In genomic region chr2:25453199-25453903, GRCh38 we compare ENCODE assay signal across 9 cellular contexts.
A peak's percentile ranks its signal among the peaks of the same experiment; 100 is the strongest.
DNase-seq lines count a peak whose midpoint lies in the region; ATAC-seq and TF ChIP-seq lines count a peak whose summit lies in the region.
"Had no signal": no experiment of that assay in that cellular context is flagged by ENCODE, and none has a peak within 500 bp of the region (broad histone marks: within the 10 kb centered on the region; RNA-seq: fewer than 3 reads in every experiment).

No MANE protein-coding gene starts in this region.

- no peak for TF ChIP-seq CTCF in smooth muscle cell (IDR thresholded peaks at IDR 0.05; ENCODE audit: borderline replicate concordance, insufficient read depth, poor library complexity, severe bottlenecking)

- H3K27ac ChIP-seq in GM23248 (no peak overlapping the region), smooth muscle cell (ENCODE audit: low read depth) (no peak overlapping the region)

- H3K27me3 Mint-ChIP-seq in T-helper 17 cell: no peaks in the 10 kb centered on the region

- peak overlapping the region; percentile 51 for H3K4me2 ChIP-seq in GM23248 (ENCODE audit: unreplicated experiment)
- H3K4me2 ChIP-seq in smooth muscle cell: no peak overlapping the region

- H3K9ac ChIP-seq in GM23248 (no peak overlapping the region), smooth muscle cell (ENCODE audit: low read depth) (no peak overlapping the region)

- peak overlapping the region; percentile 41; the same call in 1 of the 2 replicates for H2AFZ ChIP-seq in GM23248
- no peak overlapping the region for H2AFZ ChIP-seq in smooth muscle cell (ENCODE audit: low read depth)

- H3K36me3 Mint-ChIP-seq in T-helper 17 cell (ENCODE audit: low read depth): peaks cover 8% of the 10 kb centered on the region

- no peaks in the 10 kb centered on the region for H3F3A ChIP-seq in GM23248 (ENCODE audit: insufficient read depth)
- no peaks in the 10 kb centered on the region for H3F3A ChIP-seq in smooth muscle cell (ENCODE audit: low read depth)

- no peaks in the 10 kb centered on the region for H3K36me3 ChIP-seq in GM23248 (ENCODE audit: low read depth)
- no peaks in the 10 kb centered on the region for H3K36me3 ChIP-seq in smooth muscle cell (ENCODE audit: low read depth)

- H3K4me3 ChIP-seq in GM23248: no peak overlapping the region
- H3K4me3 ChIP-seq in smooth muscle cell: no peak overlapping the region

- 0 out of 2 replicates have a peak, but pooled peaks cover 3% of the 10 kb centered on the region for H3K4me1 ChIP-seq in GM23248 (ENCODE audit: insufficient read depth)
- H3K4me1 ChIP-seq in smooth muscle cell (ENCODE audit: low read depth): no peaks in the 10 kb centered on the region

- peaks cover 10% of the 10 kb centered on the region for H3K4me1 Mint-ChIP-seq in T-helper 17 cell

- peak overlapping the region; percentile 63 for H3K27ac Mint-ChIP-seq in T-helper 17 cell

- no peak overlapping the region for H3K4me3 Mint-ChIP-seq in T-helper 17 cell

- 0 out of 2 replicates have a peak, but pooled peaks cover 4% of the 10 kb centered on the region for H3K9me2 ChIP-seq in GM23248 (ENCODE audit: insufficient read depth)

- H3K27me3 ChIP-seq in GM23248 (replicated peaks; ENCODE audit: insufficient read depth) (no peaks in the 10 kb centered on the region), smooth muscle cell (ENCODE audit: low read depth) (no peaks in the 10 kb centered on the region)

- H3K9me3 ChIP-seq in GM23248 (ENCODE audit: low read depth): no peaks in the 10 kb centered on the region
- no peaks in the 10 kb centered on the region for H3K9me3 ChIP-seq in T-helper 17 cell (ENCODE audit: control insufficient read depth, low read length, poor library complexity, severe bottlenecking)
- H3K9me3 ChIP-seq in smooth muscle cell (replicated peaks; ENCODE audit: low read depth): no peaks in the 10 kb centered on the region

- in situ Hi-C loops in GM23248 (cut with MboI): no loop called here

- 87 to 92% methylated on average over 3 of the region's 3 CpGs for WGBS in GM23248 (ENCODE audit: low coverage in 1 of 2, low lambda C conversion rate in 2 of 2, missing lambda C conversion rate in 2 of 2), 2 experiments
- 82% methylated on average over 3 of the region's 3 CpGs for WGBS in smooth muscle cell (ENCODE audit: low lambda C conversion rate)

- H4K20me1 ChIP-seq in GM23248 (ENCODE audit: insufficient read depth) (no peaks in the 10 kb centered on the region), smooth muscle cell (ENCODE audit: low read depth) (no peaks in the 10 kb centered on the region)

- H3K79me2 ChIP-seq in GM23248 (ENCODE audit: insufficient read depth) (no peaks in the 10 kb centered on the region), smooth muscle cell (ENCODE audit: low read depth) (no peaks in the 10 kb centered on the region)

- ATAC-seq in GM18858 (IDR thresholded peaks at IDR 0.05; ENCODE audit: unreplicated experiment): peak; percentile 85
- ATAC-seq in T-helper 17 cell: no peak
- no peak for ATAC-seq in sciatic nerve

- DNase-seq in GM23248 (peak; percentile 48), T-helper 17 cell (no peak), sciatic nerve (ENCODE audit: low spot score) (no peak), CD1c-positive myeloid dendritic cell (ENCODE audit: extremely low spot score) (no peak), MV-4-11 (lab: John Stamatoyannopoulos, UW) (no peak), smooth muscle cell (lab: John Stamatoyannopoulos, UW; ENCODE audit: unreplicated experiment) (no peak)
- peak; percentile 14 to 15 for DNase-seq in stimulated activated CD4-positive, alpha-beta T cell treated with anti-CD3 and anti-CD28 coated beads, Interleukin-12 subunit alpha, Interleukin-12 subunit beta, amount 100 ng/mL, for 24 hours (ENCODE audit: low read depth in 2 of 2)
- DNase-seq: substantia nigra had no signal

- intact Hi-C loops in sciatic nerve (cut with DNase I): no loop called here

Comparison
In these comparisons a context has a peak if more than half of its experiments do, and no peak if none do; other contexts are left out.
1. DNase-seq: peak in GM23248 (single experiment) and stimulated activated CD4-positive, alpha-beta T cell treated with anti-CD3 and anti-CD28 coated beads, Interleukin-12 subunit alpha, Interleukin-12 subunit beta, amount 100 ng/mL, for 24 hours (2 of 2); none in T-helper 17 cell (0 of 3), sciatic nerve (single experiment), CD1c-positive myeloid dendritic cell (single experiment), MV-4-11 (single experiment) and smooth muscle cell (single experiment).